ENCODE assay signal across 8 cellular contexts in the genomic region with DNA sequence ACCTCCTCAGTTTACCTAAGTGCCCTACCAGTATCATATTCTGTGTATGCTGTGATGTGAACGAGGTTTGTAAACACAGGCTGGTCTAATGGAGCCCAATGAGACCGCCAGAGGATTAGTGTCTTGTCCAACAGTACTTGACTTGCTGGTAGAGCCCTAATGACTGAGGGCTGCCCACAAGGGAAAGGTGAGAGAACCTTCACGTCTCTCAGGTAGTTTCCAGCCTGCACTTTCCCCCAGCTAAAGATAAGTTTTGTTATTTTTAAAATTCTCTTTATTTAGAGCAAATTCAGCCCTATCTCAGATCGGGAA. TPM values are rescaled to one million over a fixed set of nuclear protein-coding genes. Genes with fewer than 3 reads are reported as not detected.
DNase-seq lines count a peak whose midpoint lies in the region; ATAC-seq and TF ChIP-seq lines count a peak whose summit lies in the region.

No MANE protein-coding gene starts in this region.

- H3K4me3 Mint-ChIP-seq in effector memory CD8-positive, alpha-beta T cell: no peak overlapping the region
- H3K4me3 Mint-ChIP-seq in natural killer cell: peak overlapping the region; percentile 83

- peaks cover 10% of the 10 kb centered on the region for H3K36me3 Mint-ChIP-seq in effector memory CD8-positive, alpha-beta T cell (ENCODE audit: insufficient read depth)
- no peaks in the 10 kb centered on the region for H3K36me3 Mint-ChIP-seq in natural killer cell

- H3K4me1 Mint-ChIP-seq in effector memory CD8-positive, alpha-beta T cell (ENCODE audit: low read depth in 2 of 2): peaks cover 14 to 18% of the 10 kb centered on the region in 2 donors
- peaks cover 8 to 19% of the 10 kb centered on the region in 2 donors for H3K4me1 Mint-ChIP-seq in natural killer cell

- peak; percentile 24 for ATAC-seq in GM21619 (IDR thresholded peaks at IDR 0.05; ENCODE audit: unreplicated experiment)
- peak; percentile 52 for ATAC-seq in effector memory CD8-positive, alpha-beta T cell (replicated peaks)
- peak; percentile 29 to 42 (median 36) for ATAC-seq in natural killer cell

- H3K27me3 Mint-ChIP-seq in effector memory CD8-positive, alpha-beta T cell: no peaks in the 10 kb centered on the region
- H3K27me3 Mint-ChIP-seq in natural killer cell (ENCODE audit: low read depth in 2 of 2): no peaks in the 10 kb centered on the region

- no peaks in the 10 kb centered on the region for H3K9me3 Mint-ChIP-seq in effector memory CD8-positive, alpha-beta T cell
- H3K9me3 Mint-ChIP-seq in natural killer cell: no peaks in the 10 kb centered on the region

- intact Hi-C loops in natural killer cell (cut with micrococcal nuclease): loop anchor here (1.0 to 10.0 kb wide), 2 partner anchors 45 to 752 kb away; a partner anchor contains a TSS

- H3K27ac Mint-ChIP-seq in effector memory CD8-positive, alpha-beta T cell: no peak overlapping the region
- no peak overlapping the region for H3K27ac Mint-ChIP-seq in natural killer cell

- no peak for TF ChIP-seq CTCF in natural killer cell (IDR thresholded peaks at IDR 0.05)

- DNase-seq in DMS79 treated with DMSO at 0.1 percent for 48 hours (lab: John Stamatoyannopoulos, UW) (peak; percentile 60), NCI-H128 (lab: John Stamatoyannopoulos, UW; ENCODE audit: unreplicated experiment) (peak; percentile 57), natural killer cell (no peak), NCI-H2081 treated with DMSO at 0.1 percent for 48 hours (lab: John Stamatoyannopoulos, UW) (no peak)
- peak in 1 of 3 experiments; percentile 27 for DNase-seq in effector memory CD8-positive, alpha-beta T cell
- DNase-seq in activated CD8-positive, alpha-beta memory T cell treated with anti-CD3 and anti-CD28 coated beads, Interleukin-2, amount 50 U/mL, for 48 hours: no peak
- DNase-seq in stimulated activated CD4-positive, alpha-beta T cell treated with anti-CD3 and anti-CD28 coated beads, Interleukin-1b, Interleukin-23, amount 100 ng/mL, for 48 hours: no peak

RNA-seq across cellular contexts. Expression of a gene that starts 0.5 kb away (rescaled TPM):
- total RNA-seq in natural killer cell: 10 to 100 TPM; 59.3 to 70.3 (median 66.5) TPM

Comparison
In these comparisons a context has a peak if more than half of its experiments do, and no peak if none do; other contexts are left out.
1. DNase-seq: peak in DMS79 treated with DMSO at 0.1 percent for 48 hours (single experiment) and NCI-H128 (single experiment); none in natural killer cell (single experiment), NCI-H2081 treated with DMSO at 0.1 percent for 48 hours (single experiment), activated CD8-positive, alpha-beta memory T cell treated with anti-CD3 and anti-CD28 coated beads, Interleukin-2, amount 50 U/mL, for 48 hours (single experiment) and stimulated activated CD4-positive, alpha-beta T cell treated with anti-CD3 and anti-CD28 coated beads, Interleukin-1b, Interleukin-23, amount 100 ng/mL, for 48 hours (single experiment).
2. Peak in every context shown above with its lines, with median percentiles within 50 percentile points of each other: ATAC-seq.